In the genomic region with DNA sequence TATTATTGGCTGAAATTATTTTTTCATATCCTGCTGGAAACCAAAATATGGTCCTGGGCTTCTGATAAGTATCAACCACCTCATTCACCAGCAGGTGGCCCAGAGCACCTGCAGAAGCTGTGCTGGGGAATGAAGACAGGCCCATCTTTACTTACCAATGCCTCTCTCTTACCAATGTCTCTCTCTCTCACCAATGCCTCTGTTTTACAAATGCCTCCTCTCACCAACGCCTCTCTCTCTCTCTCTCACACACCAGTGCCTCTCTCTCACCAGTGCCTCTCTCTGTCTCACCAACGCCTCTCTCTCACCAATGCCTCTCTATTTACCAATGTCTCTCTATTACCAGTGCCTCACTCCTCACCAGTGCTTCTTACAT, we compare ENCODE assay signal across 7 cellular contexts. TPM values are rescaled to one million over a fixed set of nuclear protein-coding genes. Genes with fewer than 3 reads are reported as not detected.
DNase-seq lines count a peak whose midpoint lies in the region; ATAC-seq and TF ChIP-seq lines count a peak whose summit lies in the region.

No MANE protein-coding gene starts in this region.

- ATAC-seq in GM18867 (IDR thresholded peaks at IDR 0.05; ENCODE audit: unreplicated experiment) = peak; percentile 60
- ATAC-seq in HG03108 (IDR thresholded peaks at IDR 0.05; ENCODE audit: unreplicated experiment) = peak; percentile 47
- peak; percentile 59 for ATAC-seq in activated CD4-positive, alpha-beta T cell treated with anti-CD3 and anti-CD28 coated beads for 36 hours
- ATAC-seq in GM21723 (IDR thresholded peaks at IDR 0.05; ENCODE audit: unreplicated experiment) = no peak
- ATAC-seq in psoas muscle = no peak

- peaks cover 4% of the 10 kb centered on the region for H3K4me1 ChIP-seq in psoas muscle

- H3K9me3 ChIP-seq in psoas muscle = no peaks in the 10 kb centered on the region

- no peak overlapping the region for H3K4me3 ChIP-seq in psoas muscle

- no peak overlapping the region for H3K27ac Mint-ChIP-seq in activated CD4-positive, alpha-beta T cell treated with anti-CD3 and anti-CD28 coated beads for 36 hours

- no peak overlapping the region for H3K27ac ChIP-seq in psoas muscle

- H3K36me3 ChIP-seq in psoas muscle (ENCODE audit: insufficient read depth in 1 of 2, low read depth in 1 of 2) = no peaks in the 10 kb centered on the region

- no peaks in the 10 kb centered on the region for H3K9me3 Mint-ChIP-seq in activated CD4-positive, alpha-beta T cell treated with anti-CD3 and anti-CD28 coated beads for 36 hours (ENCODE audit: low read depth)

- CTCF ChIA-PET in activated CD4-positive, alpha-beta T cell treated with anti-CD3 and anti-CD28 coated beads for 36 hours (lab: Charles Lee) = interaction anchor here (0.6 to 9.8 kb wide), 25 partner anchors 9 to 1220 kb away, joined by 3 to 291 read pairs (median 4); a partner anchor contains a TSS

- H3K4me3 Mint-ChIP-seq in activated CD4-positive, alpha-beta T cell treated with anti-CD3 and anti-CD28 coated beads for 36 hours = no peak overlapping the region

- no peak for TF ChIP-seq CTCF in psoas muscle (IDR thresholded peaks at IDR 0.05)

- POLR2A ChIA-PET in activated CD4-positive, alpha-beta T cell treated with anti-CD3 and anti-CD28 coated beads for 36 hours (lab: Charles Lee) = interaction anchor here (1.1 to 2.5 kb wide), 2 partner anchors 51 to 56 kb away, joined by 3 to 11 read pairs; no protein-coding TSS in a partner anchor

- H3K27me3 Mint-ChIP-seq in activated CD4-positive, alpha-beta T cell treated with anti-CD3 and anti-CD28 coated beads for 36 hours = no peaks in the 10 kb centered on the region

- DNase-seq in activated CD4-positive, alpha-beta T cell treated with anti-CD3 and anti-CD28 coated beads for 36 hours = peak; percentile 76
- DNase-seq in glomerular visceral epithelial cell (ENCODE audit: extremely low spot score) = peak; percentile 54
- no peak for DNase-seq in NOMO-1 treated with dmso at 0.1 percent for 144 hours (lab: John Stamatoyannopoulos, UW; ENCODE audit: unreplicated experiment)
- DNase-seq in psoas muscle = no peak

- H3K36me3 Mint-ChIP-seq in activated CD4-positive, alpha-beta T cell treated with anti-CD3 and anti-CD28 coated beads for 36 hours (ENCODE audit: low read depth) = peaks cover 2% of the 10 kb centered on the region

- intact Hi-C loops in activated CD4-positive, alpha-beta T cell treated with anti-CD3 and anti-CD28 coated beads for 36 hours (cut with DNase I, micrococcal nuclease) = loop anchor here (1.0 to 5.0 kb wide), 7 partner anchors 18 to 380 kb away; a partner anchor contains a TSS
- intact Hi-C loops in psoas muscle (cut with DNase I) = loop anchor here in 1 of 2 donors (2.0 kb wide), 1 partner anchor 92 kb away; no protein-coding TSS in a partner anchor

- 39 to 56% (median 55%) methylated on average over 2 of the region's 2 CpGs for WGBS in psoas muscle, 3 donors

- H3K27me3 ChIP-seq in psoas muscle (ENCODE audit: insufficient read depth in 3 of 3, low read length in 2 of 3) = peaks cover 0 to 61% (median 20%) of the 10 kb centered on the region in 3 donors

- H3K4me1 Mint-ChIP-seq in activated CD4-positive, alpha-beta T cell treated with anti-CD3 and anti-CD28 coated beads for 36 hours = peaks cover 44% of the 10 kb centered on the region

RNA-seq across cellular contexts. Expression of a gene that starts 2.3 kb away (rescaled TPM):
- 10 to 100 TPM; 35.4 to 43.3 TPM for total RNA-seq in activated CD4-positive, alpha-beta T cell treated with anti-CD3 and anti-CD28 coated beads for 36 hours
- total RNA-seq in psoas muscle = under 1 TPM in 3 of 4 donors, not detected in 1; 0.53 to 0.92 (median 0.71) TPM
- polyA plus RNA-seq in psoas muscle = 1 to 10 TPM in 2 of 3 donors, under 1 TPM in 1; 0.95 to 1.5 (median 1.5) TPM

Comparison
In these comparisons a context has a peak if more than half of its experiments do, and no peak if none do; other contexts are left out.
1. ATAC-seq: peak in GM18867 (single experiment), HG03108 (single experiment) and activated CD4-positive, alpha-beta T cell treated with anti-CD3 and anti-CD28 coated beads for 36 hours (single experiment); none in GM21723 (single experiment) and psoas muscle (0 of 4).
2. DNase-seq: peak in activated CD4-positive, alpha-beta T cell treated with anti-CD3 and anti-CD28 coated beads for 36 hours (single experiment) and glomerular visceral epithelial cell (single experiment); none in NOMO-1 treated with dmso at 0.1 percent for 144 hours (single experiment) and psoas muscle (0 of 2).
3. RNA of a gene that starts 2.3 kb away (total RNA-seq): 35.4 to 43.3 TPM in activated CD4-positive, alpha-beta T cell treated with anti-CD3 and anti-CD28 coated beads for 36 hours; 0.53 to 0.92 TPM in psoas muscle; every median in the first group is over 10 times any median in the second.